In the genomic region with DNA sequence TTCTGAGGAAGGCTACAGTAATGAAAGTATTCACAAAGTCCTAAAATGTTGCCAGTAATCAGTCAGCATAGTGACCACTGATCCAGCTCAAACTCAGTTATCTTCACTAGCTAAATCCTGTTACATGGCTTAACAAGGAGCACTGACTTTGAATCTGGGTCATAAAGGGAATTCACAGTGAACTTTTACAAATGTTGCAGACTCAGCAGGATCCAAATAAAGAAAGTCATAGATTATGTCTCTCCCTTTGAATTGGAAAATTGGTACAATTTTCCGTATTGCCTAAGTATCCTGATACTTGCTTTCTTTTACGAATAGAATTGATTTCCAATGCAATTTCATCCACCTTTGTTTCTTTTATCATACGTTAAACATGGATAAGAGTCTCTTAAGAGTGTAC, we compare ENCODE assay signal across 20 cellular contexts.
"Had no signal": no experiment of that assay in that cellular context is flagged by ENCODE, and none has a peak within 500 bp of the region (broad histone marks: within the 10 kb centered on the region; RNA-seq: fewer than 3 reads in every experiment).

No MANE protein-coding gene starts in this region.

- H3K4me3 ChIP-seq: SJCRH30 had no signal

- ATAC-seq: SK-N-SH treated with all-trans-retinoic acid at 6 μM for 48 hours, T-helper 17 cell had no signal

- H3K27me3 ChIP-seq: SJCRH30 had no signal

- H3K9ac ChIP-seq: KMS-11 had no signal

- H3K36me3 ChIP-seq: SJCRH30 had no signal

- H3K9me3 ChIP-seq: SJCRH30 had no signal

- H3K4me1 ChIP-seq: SJCRH30 had no signal

- H3K27me3 Mint-ChIP-seq: T-helper 17 cell had no signal

- H3K27ac ChIP-seq: KMS-11, RWPE1, SJCRH30 had no signal

- H3K4me1 Mint-ChIP-seq: T-helper 17 cell had no signal

- H3K4me3 Mint-ChIP-seq: T-helper 17 cell had no signal

- DNase-seq: IMR-90, Kasumi-1, MM.1S, MV-4-11, NCI-H1048, NCI-H1105, NCI-H1436 treated with DMSO at 0.1 percent for 48 hours, NCI-H1694, NCI-H2081, NCI-H2171 treated with DMSO at 0.1 percent for 48 hours, NCI-H345, NCI-H446 treated with DMSO at 0.1 percent for 48 hours, NCI-H510A treated with DMSO at 0.1 percent for 48 hours, SHP77 treated with DMSO at 0.1 percent for 48 hours, SJCRH30, T-helper 1 cell, T-helper 17 cell had no signal

- H3K27ac Mint-ChIP-seq: T-helper 17 cell had no signal

- H3K4me2 ChIP-seq: KMS-11 had no signal
